8 cellular contexts compared by ENCODE assay signal in genomic region chr5:144170276-144171024, GRCh38. TPM values are rescaled to one million over a fixed set of nuclear protein-coding genes. Genes with fewer than 3 reads are reported as not detected.
DNase-seq lines count a peak whose midpoint lies in the region; ATAC-seq and TF ChIP-seq lines count a peak whose summit lies in the region.

Gene KCTD16 (plus strand): TSS chr5:144170873.
Gene YIPF5 (minus strand): TSS chr5:144170659. CDS start chr5:144169955, 704 bp downstream.

- H3K4me1 Mint-ChIP-seq in H9 (peaks cover 16 to 21% of the 10 kb centered on the region in 2 experiments), nephron (peaks cover 40% of the 10 kb centered on the region)

- peak within 1 kb of the TSS; percentile 96 for H3K4me2 ChIP-seq in H9 (ENCODE audit: insufficient read depth, insufficient read length, low read length)

- H4K20me1 ChIP-seq in H9 (ENCODE audit: control insufficient read depth, insufficient read depth, insufficient read length), result no peaks in the 10 kb centered on the region

- no peak within 1 kb of the TSS for H3K56ac ChIP-seq in H9 (ENCODE audit: insufficient read length, low read depth, low read length)

- peaks cover 4% of the 10 kb centered on the region; the same call in 1 of the 2 replicates for H3K4me1 ChIP-seq in ES-I3 (ENCODE audit: insufficient read depth, low read length)
- H3K4me1 ChIP-seq in H9 (ENCODE audit: insufficient read depth, low read length), result no peaks in the 10 kb centered on the region

- peak within 1 kb of the TSS; percentile 40 for H2AFZ ChIP-seq in H9 (ENCODE audit: low read length)

- peak; percentile 65 for TF ChIP-seq POLR2A in Raji (IDR thresholded peaks at IDR 0.05; ENCODE audit: insufficient read depth, low read depth, low read length)

- H3K27me3 Mint-ChIP-seq in H9 (ENCODE audit: low read depth) (peaks cover 10% of the 10 kb centered on the region), nephron (ENCODE audit: low read depth) (no peaks in the 10 kb centered on the region)

- no peaks in the 10 kb centered on the region for H3K9me3 Mint-ChIP-seq in H9
- H3K9me3 Mint-ChIP-seq in nephron, result no peaks in the 10 kb centered on the region

- H4K91ac ChIP-seq in H9 (ENCODE audit: insufficient read length, low read depth, low read length), result no peak within 1 kb of the TSS

- H3K79me2 ChIP-seq in H9 (ENCODE audit: insufficient read depth, low read length), result no peaks in the 10 kb centered on the region; the same call in 1 of the 2 replicates

- no peak within 1 kb of the TSS for H2BK5ac ChIP-seq in H9 (ENCODE audit: insufficient read length, low read length)

- no peak within 1 kb of the TSS for H2BK15ac ChIP-seq in H9 (ENCODE audit: low read depth, low read length)

- no peaks in the 10 kb centered on the region for H3K27me3 ChIP-seq in H9 (ENCODE audit: insufficient read depth, low read length)

- no peak within 1 kb of the TSS for H2AK5ac ChIP-seq in H9 (ENCODE audit: insufficient read length, low read length)

- H3K27ac Mint-ChIP-seq in H9, result peak within 1 kb of the TSS; percentile 44 to 96 (median 96); a peak in 6 of 7 replicates
- H3K27ac Mint-ChIP-seq in nephron, result peak within 1 kb of the TSS; percentile 80 to 93 (median 90)

- no peak within 1 kb of the TSS for H3K4ac ChIP-seq in H9 (ENCODE audit: low read depth, low read length)

- H3T11ph ChIP-seq in H9 (ENCODE audit: low read length), result no peak within 1 kb of the TSS

- H2BK20ac ChIP-seq in H9 (ENCODE audit: low read depth, low read length, poor library complexity, severe bottlenecking), result no peak within 1 kb of the TSS

- H3K9ac ChIP-seq in ES-I3 (ENCODE audit: low read depth, low read length), result peak within 1 kb of the TSS; percentile 91
- peak within 1 kb of the TSS; percentile 78 for H3K9ac ChIP-seq in H9 (ENCODE audit: extremely low read depth, insufficient read length, low read length)

- H3K9me3 ChIP-seq in ES-I3 (ENCODE audit: control insufficient read depth, insufficient read depth, low read length), result no peaks in the 10 kb centered on the region
- H3K9me3 ChIP-seq in H9 (ENCODE audit: control insufficient read depth, low read depth, low read length), result no peaks in the 10 kb centered on the region

- DNase-seq in H9 (peak; percentile 98), M059J (ENCODE audit: low read depth) (peak; percentile 97), fibroblast of the conjunctiva (ENCODE audit: low read depth) (peak; percentile 94)
- DNase-seq in activated effector memory CD4-positive, alpha-beta T cell treated with anti-CD3 and anti-CD28 coated beads, Interleukin-2, amount 50 U/mL, for 16 hours, result peak; percentile 99
- DNase-seq in stimulated activated naive CD8-positive, alpha-beta T cell treated with anti-CD3 and anti-CD28 coated beads, Interleukin-15, Interleukin-2, amounts not matched to agents 100 U/mL and 50 U/mL, for 24 hours, result peak; percentile 95

- peak within 1 kb of the TSS; percentile 94 to 95 for H3K4me3 Mint-ChIP-seq in H9
- peak within 1 kb of the TSS; percentile 91 to 99 (median 93) for H3K4me3 Mint-ChIP-seq in nephron

- no peak within 1 kb of the TSS for H2BK120ac ChIP-seq in H9 (ENCODE audit: low read depth, low read length, poor library complexity, severe bottlenecking)

- H2BK12ac ChIP-seq in H9 (ENCODE audit: insufficient read length, low read depth, low read length), result no peak within 1 kb of the TSS

- H3K79me1 ChIP-seq in H9 (ENCODE audit: insufficient read depth, low read depth, low read length, poor library complexity, severe bottlenecking), result peaks cover 4% of the 10 kb centered on the region

- H3K14ac ChIP-seq in H9 (ENCODE audit: insufficient read depth, low read length), result no peak within 1 kb of the TSS; the same call in 1 of the 2 replicates

- H3K23me2 ChIP-seq in H9 (ENCODE audit: insufficient read length, low read depth, low read length, poor library complexity, severe bottlenecking), result peaks cover 4% of the 10 kb centered on the region

- H3K36me3 ChIP-seq in ES-I3 (ENCODE audit: insufficient read depth, low read length), result peaks cover 6% of the 10 kb centered on the region

- H4K8ac ChIP-seq in H9 (replicated peaks; ENCODE audit: insufficient read length, low read depth, low read length), result no peak within 1 kb of the TSS

- H3K27ac ChIP-seq in H9 (ENCODE audit: insufficient read length, low read depth, low read length), result no peak within 1 kb of the TSS

- TF ChIP-seq CTCF in H9 (conservative IDR thresholded peaks at IDR 0.05), result no peak
- no peak for TF ChIP-seq CTCF in nephron (IDR thresholded peaks at IDR 0.05; ENCODE audit: unreplicated experiment in 3 of 3)

- peaks cover 5 to 20% (median 14%) of the 10 kb centered on the region in 3 experiments; a peak in 5 of 7 replicates for H3K36me3 Mint-ChIP-seq in H9 (ENCODE audit: insufficient read depth in 1 of 3, low read depth in 3 of 3)
- peaks cover 20% of the 10 kb centered on the region for H3K36me3 Mint-ChIP-seq in nephron (ENCODE audit: low read depth)

- no CpG with 5 or more reads among the region's 39 CpGs for WGBS in H9 (ENCODE audit: extremely low coverage, insufficient read length, low lambda C conversion rate)

- peak within 1 kb of the TSS; percentile 51 for H3K18ac ChIP-seq in H9 (ENCODE audit: insufficient read length, low read depth, low read length)

- H3K23ac ChIP-seq in H9 (ENCODE audit: insufficient read length, low read depth, low read length), result no peak within 1 kb of the TSS

- peak; percentile 100 for ATAC-seq in stimulated activated naive CD8-positive, alpha-beta T cell treated with anti-CD3 and anti-CD28 coated beads, Interleukin-15, Interleukin-2, amounts not matched to agents 100 U/mL and 50 U/mL, for 24 hours

- no peak within 1 kb of the TSS for H4K5ac ChIP-seq in H9 (ENCODE audit: insufficient read length, low read depth, low read length)

RNA-seq across cellular contexts. Expression of gene KCTD16, which starts in this region (rescaled TPM):
- 0.09 and 0.11 TPM in 2 replicates for total RNA-seq in H9 (2021)
- total RNA-seq in M059J (2014; rRNA removed; shearing (Covaris generic)), result 0.10 TPM in 1 of 2 replicates, not detected in the other

RNA-seq across cellular contexts. Expression of gene YIPF5, which starts in this region (rescaled TPM):
- 44.6 and 45.4 TPM in 2 replicates for total RNA-seq in H9 (2021)
- total RNA-seq in M059J (2014; rRNA removed; shearing (Covaris generic)), result 123 and 221 TPM in 2 replicates
